Comparison of ENCODE assay signal across 8 cellular contexts in genomic region chr16:11916524-11917285, GRCh38. TPM values are rescaled to one million over a fixed set of nuclear protein-coding genes. Genes with fewer than 3 reads are reported as not detected.
DNase-seq lines count a peak whose midpoint lies in the region; ATAC-seq, FAIRE-seq and TF ChIP-seq lines count a peak whose summit lies in the region.

No MANE protein-coding gene starts in this region.

- peaks cover 8% of the 10 kb centered on the region for H3K27me3 Mint-ChIP-seq in activated T-helper 1 cell treated with anti-CD3 and anti-CD28 coated beads, Interleukin-12 subunit alpha, Interleukin-12 subunit beta, Interleukin-2, Interleukin-4 antibody, amounts not matched to agents 30 ng/mL and 10 ng/mL and 1 ng/mL, durations not matched to agents 14 hours and 24 hours and 36 hours (ENCODE audit: insufficient read depth)

- H3K27ac Mint-ChIP-seq in activated T-helper 1 cell treated with anti-CD3 and anti-CD28 coated beads, Interleukin-12 subunit alpha, Interleukin-12 subunit beta, Interleukin-2, Interleukin-4 antibody, amounts not matched to agents 30 ng/mL and 10 ng/mL and 1 ng/mL, durations not matched to agents 14 hours and 24 hours and 36 hours = peak overlapping the region; percentile 89

- H3K4me3 Mint-ChIP-seq in activated T-helper 1 cell treated with anti-CD3 and anti-CD28 coated beads, Interleukin-12 subunit alpha, Interleukin-12 subunit beta, Interleukin-2, Interleukin-4 antibody, amounts not matched to agents 30 ng/mL and 10 ng/mL and 1 ng/mL, durations not matched to agents 14 hours and 24 hours and 36 hours = peak overlapping the region; percentile 89

- H3K27ac ChIP-seq in C4-2B = peak overlapping the region; percentile 93
- H3K27ac ChIP-seq in skin epidermis = peak overlapping the region in 19 of 21 experiments; percentile 48 to 98 (median 84)

- no peak for ATAC-seq in HG03432 (IDR thresholded peaks at IDR 0.05; ENCODE audit: unreplicated experiment)

- no peak for FAIRE-seq in HTR-8/SVneo (lab: Jason Lieb, UNC)

- H3K9me3 Mint-ChIP-seq in activated T-helper 1 cell treated with anti-CD3 and anti-CD28 coated beads, Interleukin-12 subunit alpha, Interleukin-12 subunit beta, Interleukin-2, Interleukin-4 antibody, amounts not matched to agents 30 ng/mL and 10 ng/mL and 1 ng/mL, durations not matched to agents 14 hours and 24 hours and 36 hours = no peaks in the 10 kb centered on the region

- peaks cover 15% of the 10 kb centered on the region for H3K36me3 Mint-ChIP-seq in activated T-helper 1 cell treated with anti-CD3 and anti-CD28 coated beads, Interleukin-12 subunit alpha, Interleukin-12 subunit beta, Interleukin-2, Interleukin-4 antibody, amounts not matched to agents 30 ng/mL and 10 ng/mL and 1 ng/mL, durations not matched to agents 14 hours and 24 hours and 36 hours (ENCODE audit: low read depth)

- intact Hi-C loops in activated T-helper 1 cell treated with anti-CD3 and anti-CD28 coated beads, Interleukin-12 subunit alpha, Interleukin-12 subunit beta, Interleukin-2, Interleukin-4 antibody, amounts not matched to agents 30 ng/mL and 10 ng/mL and 1 ng/mL, durations not matched to agents 14 hours and 24 hours and 36 hours (cut with micrococcal nuclease) = loop anchor here (1.0 to 10.0 kb wide), 10 partner anchors 60 to 974 kb away; partner anchors contain the start of genes CPPED1, DEXI, RSL1D1 and SNX29

- DNase-seq in HTR-8/SVneo (ENCODE audit: insufficient read length, low spot score) (peak; percentile 30), retina (no peak), cerebellar nuclear complex (lab: John Stamatoyannopoulos, UW) (no peak)
- no peak for DNase-seq in activated T-helper 1 cell treated with anti-CD3 and anti-CD28 coated beads, Interleukin-12 subunit alpha, Interleukin-12 subunit beta, Interleukin-2, Interleukin-4 antibody, amounts not matched to agents 30 ng/mL and 10 ng/mL and 1 ng/mL, durations not matched to agents 14 hours and 24 hours and 36 hours (ENCODE audit: low spot score)

- peak overlapping the region; percentile 27 for H3K4me3 ChIP-seq in iPS-11a (ENCODE audit: low read depth, low read length)
- H3K4me3 ChIP-seq in skin epidermis = peak overlapping the region; percentile 62 to 99 (median 94)

- peaks cover 32% of the 10 kb centered on the region for H3K4me1 Mint-ChIP-seq in activated T-helper 1 cell treated with anti-CD3 and anti-CD28 coated beads, Interleukin-12 subunit alpha, Interleukin-12 subunit beta, Interleukin-2, Interleukin-4 antibody, amounts not matched to agents 30 ng/mL and 10 ng/mL and 1 ng/mL, durations not matched to agents 14 hours and 24 hours and 36 hours (ENCODE audit: low read depth)

- no peak for TF ChIP-seq CTCF in C4-2B (conservative IDR thresholded peaks at IDR 0.05)

RNA-seq across cellular contexts. Expression of gene GSPT1, which starts 0.9 kb away (rescaled TPM):
- total RNA-seq in activated T-helper 1 cell treated with anti-CD3 and anti-CD28 coated beads, Interleukin-12 subunit alpha, Interleukin-12 subunit beta, Interleukin-2, Interleukin-4 antibody, amounts not matched to agents 30 ng/mL and 10 ng/mL and 1 ng/mL, durations not matched to agents 14 hours and 24 hours and 36 hours = 207 and 214 TPM in 2 replicates

RNA-seq across cellular contexts. Expression of gene NPIPB2, which starts 25.1 kb away (rescaled TPM):
- total RNA-seq in activated T-helper 1 cell treated with anti-CD3 and anti-CD28 coated beads, Interleukin-12 subunit alpha, Interleukin-12 subunit beta, Interleukin-2, Interleukin-4 antibody, amounts not matched to agents 30 ng/mL and 10 ng/mL and 1 ng/mL, durations not matched to agents 14 hours and 24 hours and 36 hours = 15.0 and 18.8 TPM in 2 replicates

RNA-seq across cellular contexts. Expression of gene TNFRSF17, which starts 48.3 kb away (rescaled TPM):
- total RNA-seq in activated T-helper 1 cell treated with anti-CD3 and anti-CD28 coated beads, Interleukin-12 subunit alpha, Interleukin-12 subunit beta, Interleukin-2, Interleukin-4 antibody, amounts not matched to agents 30 ng/mL and 10 ng/mL and 1 ng/mL, durations not matched to agents 14 hours and 24 hours and 36 hours = not detected in 2 replicates

RNA-seq across cellular contexts. Expression of gene SNX29, which starts 59.8 kb away (rescaled TPM):
- 9.8 and 15.0 TPM in 2 replicates for total RNA-seq in activated T-helper 1 cell treated with anti-CD3 and anti-CD28 coated beads, Interleukin-12 subunit alpha, Interleukin-12 subunit beta, Interleukin-2, Interleukin-4 antibody, amounts not matched to agents 30 ng/mL and 10 ng/mL and 1 ng/mL, durations not matched to agents 14 hours and 24 hours and 36 hours
